Comparison of ENCODE assay signal across 11 cellular contexts in genomic region chr2:238286095-238286494, GRCh38. TPM values are rescaled to one million over a fixed set of nuclear protein-coding genes. Genes with fewer than 3 reads are reported as not detected.
DNase-seq lines count a peak whose midpoint lies in the region; ATAC-seq and TF ChIP-seq lines count a peak whose summit lies in the region.
"Had no signal": no experiment of that assay in that cellular context is flagged by ENCODE, and none has a peak within 500 bp of the region (broad histone marks: within the 10 kb centered on the region; RNA-seq: fewer than 3 reads in every experiment).

No MANE protein-coding gene starts in this region.

- BruUV-seq in mammary epithelial cell (replicated peaks; lab: Mats Ljungman, UMichigan), result no TSS peak

- H3K9me3 ChIP-seq in mammary epithelial cell (replicated peaks; ENCODE audit: insufficient read depth, low read length) (no peaks in the 10 kb centered on the region), mesodermal cell (ENCODE audit: control insufficient read depth, low read length) (no peaks in the 10 kb centered on the region)

- no peaks in the 10 kb centered on the region for H3K27me3 ChIP-seq in mammary epithelial cell (ENCODE audit: insufficient read depth, low read length)

- ATAC-seq in GM18502 (IDR thresholded peaks at IDR 0.05; ENCODE audit: poor library complexity, unreplicated experiment), result no peak
- ATAC-seq: effector memory CD8-positive, alpha-beta T cell had no signal

- H3K36me3 ChIP-seq in mammary epithelial cell (ENCODE audit: insufficient read depth, low read length) (no peaks in the 10 kb centered on the region), mesodermal cell (ENCODE audit: control insufficient read depth, insufficient read depth, low read length) (no peaks in the 10 kb centered on the region)

- H3K9ac ChIP-seq in mammary epithelial cell (ENCODE audit: insufficient read depth, low read length), result peak overlapping the region; percentile 98

- peaks cover 58% of the 10 kb centered on the region for H3K79me2 ChIP-seq in mammary epithelial cell (ENCODE audit: insufficient read depth, low read length)

- peak overlapping the region in 2 of 3 experiments; percentile 6 to 14 for H3K4me3 ChIP-seq in mammary epithelial cell (replicated peaks in 1 of 3; ENCODE audit: insufficient read depth in 1 of 3, low read depth in 2 of 3, low read length in 3 of 3)
- no peak overlapping the region for H3K4me3 ChIP-seq in mesodermal cell (ENCODE audit: extremely low read depth, insufficient read depth, low read length, poor library complexity, severe bottlenecking)

- DNase-seq in LHCN-M2 (ENCODE audit: low read depth) (peak; percentile 19), mammary epithelial cell (no peak), COLO829 (ENCODE audit: low spot score) (no peak), NCI-H146 treated with DMSO at 0.1 percent for 48 hours (lab: John Stamatoyannopoulos, UW; ENCODE audit: unreplicated experiment) (no peak), OCI-M1 (lab: John Stamatoyannopoulos, UW) (no peak)
- DNase-seq: effector memory CD8-positive, alpha-beta T cell; KG1; naive B cell had no signal

- no peaks in the 10 kb centered on the region for H4K20me1 ChIP-seq in mammary epithelial cell (ENCODE audit: insufficient read depth, low read length)

- dilution Hi-C loops in mammary epithelial cell (cut with HindIII; ENCODE audit: low sequenced_read_pairs), result no loop called here

- peak overlapping the region; percentile 97 for H3K4me2 ChIP-seq in mammary epithelial cell (ENCODE audit: insufficient read depth, low read depth, low read length)

- peaks cover 54% of the 10 kb centered on the region for H3K4me1 ChIP-seq in mammary epithelial cell (ENCODE audit: insufficient read depth, low read length)
- H3K4me1 ChIP-seq in mesodermal cell (ENCODE audit: control insufficient read depth, insufficient read depth, low read length, poor library complexity, severe bottlenecking), result peaks cover 34% of the 10 kb centered on the region

- in situ Hi-C loops in mammary epithelial cell (cut with MboI; ENCODE audit: low sequenced_read_pairs in 2 of 2), result loop anchor here in 1 of 2 donors (10.0 kb wide), 1 partner anchor 149 kb away; no protein-coding TSS in a partner anchor

- H3K27ac ChIP-seq in mammary epithelial cell (ENCODE audit: insufficient read depth, low read depth, low read length) (peak overlapping the region; percentile 99), mesodermal cell (ENCODE audit: low read depth, low read length, severe bottlenecking) (peak overlapping the region; percentile 93), temporal lobe (ENCODE audit: low read depth, low read length) (peak overlapping the region; percentile 80)

- H2AFZ ChIP-seq in mammary epithelial cell (ENCODE audit: low read depth, low read length), result no peak overlapping the region

- 1% methylated on average over 6 of the region's 7 CpGs for WGBS in mammary epithelial cell (ENCODE audit: low coverage, missing lambda C conversion rate)
- WGBS in mesodermal cell (ENCODE audit: insufficient coverage in 2 of 2), 2 experiments, result 44 to 53% methylated on average over 4 to 5 of the region's 7 CpGs

- TF ChIP-seq CTCF in mammary epithelial cell (conservative IDR thresholded peaks at IDR 0.05 in 1 of 2, IDR thresholded peaks at IDR 0.05 in 1 of 2; ENCODE audit: extremely low read depth in 1 of 2, insufficient read depth in 1 of 2, low read depth in 1 of 2, low read length in 2 of 2), result no peak

- CTCF ChIA-PET in mammary epithelial cell (lab: Charles Lee; ENCODE audit: low non-redundant PET), result no interaction called here

- intact Hi-C loops in mammary epithelial cell (cut with micrococcal nuclease), result loop anchor here (5.0 kb wide), 2 partner anchors 151 to 594 kb away; no protein-coding TSS in a partner anchor

RNA-seq across cellular contexts. Expression of gene PER2, which starts 2.3 kb away (rescaled TPM):
- total RNA-seq in LHCN-M2 (2014; rRNA removed) (3.4 and 3.9 TPM in 2 replicates), mammary epithelial cell (1 to 10 TPM; 6.3 to 7.8 TPM), temporal lobe (5.9 TPM)
- 0.83 TPM for polyA plus RNA-seq in LHCN-M2 (2012)
- 2.1 TPM for polyA plus RNA-seq in mammary epithelial cell
- polyA minus RNA-seq in mammary epithelial cell, result 11.2 TPM
- 2.6 TPM for polyA plus RNA-seq in mesodermal cell (2013, experiment 1 of 2)
- 3.0 TPM for polyA plus RNA-seq in mesodermal cell (2013, experiment 2 of 2)

RNA-seq across cellular contexts. Expression of gene TRAF3IP1, which starts 34.2 kb away (rescaled TPM):
- 8.3 and 8.5 TPM in 2 replicates for total RNA-seq in LHCN-M2 (2014; rRNA removed)
- polyA plus RNA-seq in LHCN-M2 (2012), result 10.5 TPM
- total RNA-seq in mammary epithelial cell, result 10 to 100 TPM in 1 of 2 donors, 1 to 10 TPM in 1; 7.0 to 18.1 TPM
- polyA plus RNA-seq in mammary epithelial cell, result 4.9 TPM
- 8.7 TPM for polyA minus RNA-seq in mammary epithelial cell
- polyA plus RNA-seq in mesodermal cell (2013, experiment 1 of 2), result 13.5 TPM
- polyA plus RNA-seq in mesodermal cell (2013, experiment 2 of 2), result 11.0 TPM
- 8.1 TPM for total RNA-seq in temporal lobe

RNA-seq across cellular contexts. Expression of gene HES6, which starts 46.3 kb away (rescaled TPM):
- total RNA-seq in LHCN-M2 (2014; rRNA removed) (13.1 and 21.9 TPM in 2 replicates), mammary epithelial cell (1 to 10 TPM; 1.2 to 5.0 TPM), temporal lobe (87.8 TPM)
- 15.6 TPM for polyA plus RNA-seq in LHCN-M2 (2012)
- 2.1 TPM for polyA plus RNA-seq in mammary epithelial cell
- not detected for polyA minus RNA-seq in mammary epithelial cell
- polyA plus RNA-seq in mesodermal cell (2013, experiment 1 of 2), result 12.4 TPM
- polyA plus RNA-seq in mesodermal cell (2013, experiment 2 of 2), result 10.9 TPM
